In the genomic region with DNA sequence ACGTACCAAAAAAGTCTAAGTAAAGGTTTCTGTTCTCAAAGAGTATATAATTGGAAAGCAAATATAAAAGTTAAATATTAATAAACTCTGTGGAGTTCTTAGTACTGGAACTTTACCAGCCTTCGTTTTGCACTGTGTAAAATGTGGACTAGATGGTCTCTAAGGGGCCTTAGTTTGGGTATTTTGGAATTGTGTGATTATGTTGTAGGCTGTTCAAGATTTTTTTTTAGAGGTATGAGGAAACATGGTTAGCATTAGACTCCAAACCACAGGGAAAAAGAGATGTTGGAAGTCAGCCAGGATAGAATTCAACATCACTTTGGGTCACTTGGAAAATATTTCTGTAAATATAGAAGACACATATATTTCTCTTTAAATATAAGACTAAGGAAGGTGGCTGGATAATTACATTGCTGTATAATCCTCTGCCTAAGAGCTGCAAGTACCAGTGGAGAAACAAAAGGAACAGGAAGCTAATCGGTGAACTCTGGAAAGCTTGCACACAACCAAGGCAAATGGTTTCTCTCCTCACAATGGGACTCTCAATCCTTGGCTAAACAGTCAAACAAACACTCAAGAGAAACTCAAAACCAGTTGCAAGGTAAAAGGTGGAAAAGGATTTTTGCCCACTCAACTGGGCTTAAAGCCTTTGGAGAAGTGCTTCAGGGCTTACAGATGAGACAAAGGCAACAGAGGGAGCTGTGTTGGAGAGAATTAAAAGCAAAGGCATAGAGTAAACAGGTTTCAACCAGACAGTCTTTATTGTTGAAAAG, we compare ENCODE assay signal across 13 cellular contexts.
DNase-seq lines count a peak whose midpoint lies in the region; ATAC-seq and TF ChIP-seq lines count a peak whose summit lies in the region.
"Had no signal": no experiment of that assay in that cellular context is flagged by ENCODE, and none has a peak within 500 bp of the region (broad histone marks: within the 10 kb centered on the region; RNA-seq: fewer than 3 reads in every experiment).

No MANE protein-coding gene starts in this region.

- TF ChIP-seq CTCF in AG10803 (conservative IDR thresholded peaks at IDR 0.05; ENCODE audit: low read length) = no peak
- TF ChIP-seq CTCF in left lung (IDR thresholded peaks at IDR 0.05) = no peak
- TF ChIP-seq CTCF in osteoblast (IDR thresholded peaks at IDR 0.05; ENCODE audit: extremely low read depth, low read depth, low read length) = no peak

- H3K9me3 ChIP-seq in adipocyte (ENCODE audit: control insufficient read depth, low read length) (no peaks in the 10 kb centered on the region), left lung (no peaks in the 10 kb centered on the region), osteoblast (ENCODE audit: low read depth, low read length) (no peaks in the 10 kb centered on the region)
- H3K9me3 ChIP-seq: body of pancreas had no signal

- no peaks in the 10 kb centered on the region for H3K36me3 ChIP-seq in adipocyte (ENCODE audit: control insufficient read depth, insufficient read depth, low read length, severe bottlenecking)
- no peaks in the 10 kb centered on the region for H3K36me3 ChIP-seq in left lung
- H3K36me3 ChIP-seq in osteoblast (ENCODE audit: insufficient read depth, low read length) = no peaks in the 10 kb centered on the region

- H3K4me1 ChIP-seq in adipocyte (ENCODE audit: control insufficient read depth, insufficient read depth, low read length) (peaks cover 15% of the 10 kb centered on the region), left lung (peaks cover 0 to 3% of the 10 kb centered on the region in 2 donors), osteoblast (ENCODE audit: insufficient read depth, low read length) (no peaks in the 10 kb centered on the region)
- H3K4me1 ChIP-seq: body of pancreas had no signal

- no peaks in the 10 kb centered on the region for H4K20me1 ChIP-seq in osteoblast (ENCODE audit: insufficient read depth, low read length)

- H3K27me3 ChIP-seq in adipocyte (replicated peaks; ENCODE audit: control insufficient read depth, insufficient read depth, low read length) = no peaks in the 10 kb centered on the region
- no peaks in the 10 kb centered on the region for H3K27me3 ChIP-seq in left lung
- no peaks in the 10 kb centered on the region for H3K27me3 ChIP-seq in osteoblast (ENCODE audit: insufficient read depth, low read length)
- H3K27me3 ChIP-seq: body of pancreas had no signal

- no peak overlapping the region for H3K4me3 ChIP-seq in AG10803 (ENCODE audit: low read length)
- peak overlapping the region; percentile 11 for H3K4me3 ChIP-seq in adipocyte (ENCODE audit: low read length)
- no peak overlapping the region for H3K4me3 ChIP-seq in left lung
- no peak overlapping the region for H3K4me3 ChIP-seq in osteoblast (ENCODE audit: insufficient read depth, low read length)
- H3K4me3 ChIP-seq: body of pancreas, SK-N-MC had no signal

- DNase-seq in AG10803 (ENCODE audit: low read depth) (peak; percentile 53), NCI-H146 treated with DMSO at 0.1 percent for 48 hours (lab: John Stamatoyannopoulos, UW; ENCODE audit: unreplicated experiment) (peak; percentile 48), adipocyte (ENCODE audit: low read depth) (peak; percentile 78), left lung (no peak), RPMI8226 (no peak), cerebellum (ENCODE audit: low spot score) (no peak), osteoblast (ENCODE audit: insufficient read length, low spot score, missing footprints) (no peak)
- DNase-seq: activated CD4-positive, CD25-positive, alpha-beta regulatory T cell treated with anti-CD3 and anti-CD28 coated beads, Interleukin-2, amount 50 U/mL, for 72 hours; activated T-cell treated with anti-CD3 and anti-CD28 coated beads, Interleukin-2, amount 50 U/mL, for 4 hours; body of pancreas had no signal

- H3K27ac ChIP-seq in left lung = peak overlapping the region in 1 of 2 donors; percentile 50
- H3K27ac ChIP-seq in osteoblast (ENCODE audit: low read depth, low read length) = no peak overlapping the region
- H3K27ac ChIP-seq: body of pancreas, epithelial cell of prostate, SK-N-MC had no signal

- no peak overlapping the region for H2AFZ ChIP-seq in osteoblast (ENCODE audit: low read length)

- no peaks in the 10 kb centered on the region for H3K79me2 ChIP-seq in osteoblast (ENCODE audit: insufficient read depth, low read length)

- H3K4me2 ChIP-seq in osteoblast (ENCODE audit: insufficient read depth, low read length) = no peak overlapping the region

- peak; percentile 95 for ATAC-seq in left lung
- ATAC-seq in HG02852 (IDR thresholded peaks at IDR 0.05; ENCODE audit: unreplicated experiment) = no peak
- ATAC-seq: activated T-cell treated with anti-CD3 and anti-CD28 coated beads, Interleukin-2, amount 50 U/mL, for 4 hours; body of pancreas had no signal

- intact Hi-C loops in left lung (cut with DNase I) = no loop called here

- no peak overlapping the region for H3K9ac ChIP-seq in adipocyte (ENCODE audit: low read length)

Comparison
In these comparisons a context has a peak if more than half of its experiments do, and no peak if none do; other contexts are left out.
1. DNase-seq: peak in AG10803 (single experiment), NCI-H146 treated with DMSO at 0.1 percent for 48 hours (single experiment) and adipocyte (single experiment); none in left lung (0 of 2), RPMI8226 (single experiment), cerebellum (single experiment) and osteoblast (single experiment).